18 cellular contexts compared by ENCODE assay signal in the genomic region with DNA sequence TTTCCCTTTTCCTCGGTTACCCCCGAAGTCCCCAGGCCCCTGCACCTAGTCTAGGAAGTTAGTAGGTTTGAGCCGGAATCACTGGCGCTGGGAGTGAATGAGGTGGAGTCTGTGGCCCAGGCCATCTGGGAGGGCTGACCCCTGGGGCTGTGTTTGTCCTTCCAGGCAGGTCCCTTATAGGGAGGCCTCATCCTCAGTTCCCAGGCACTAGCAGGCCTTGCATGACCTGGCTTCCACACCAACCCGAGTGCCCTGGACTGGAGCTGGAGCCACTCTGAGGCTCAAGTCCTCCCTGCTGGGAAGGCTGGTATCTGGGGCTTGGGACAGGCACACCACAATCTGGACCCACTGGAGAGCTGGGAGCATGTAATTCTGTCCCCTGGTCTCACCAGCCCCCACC.
"Had no signal": no experiment of that assay in that cellular context is flagged by ENCODE, and none has a peak within 500 bp of the region (broad histone marks: within the 10 kb centered on the region; RNA-seq: fewer than 3 reads in every experiment).

No MANE protein-coding gene starts in this region.

- DNase-seq: effector CD4-positive, alpha-beta T cell; endodermal cell; foreskin melanocyte; hippocampal formation; left colon; nephron progenitor cell; retina; stimulated activated CD4-positive, alpha-beta T cell treated with anti-CD3 and anti-CD28 coated beads, Interleukin-2, amount 100 ng/mL, for 24 hours; stimulated activated CD4-positive, alpha-beta T cell treated with anti-CD3 and anti-CD28 coated beads, Interleukin-4, amount 100 ng/mL, for 4 hours; stimulated activated naive B cell treated with anti-CD40 and anti-IgM and Interleukin-4, amounts not matched to agents 10 μg/mL and 1 μg/mL and 100 μg/mL, for 72 hours; stimulated activated naive CD8-positive, alpha-beta T cell treated with anti-CD3 and anti-CD28 coated beads, Interleukin-15, amount 100 ng/mL, for 72 hours; transverse colon had no signal

- H3K36me3 ChIP-seq: thoracic aorta, transverse colon had no signal

- H3K4me3 ChIP-seq: coronary artery, psoas muscle, skin epidermis, thoracic aorta, transverse colon had no signal

- H3K27ac Mint-ChIP-seq: endodermal cell; nephron progenitor cell; stimulated activated naive B cell treated with anti-CD40 and anti-IgM and Interleukin-4, amounts not matched to agents 10 μg/mL and 1 μg/mL and 100 μg/mL, for 72 hours; stimulated activated naive CD8-positive, alpha-beta T cell treated with anti-CD3 and anti-CD28 coated beads, Interleukin-15, amount 100 ng/mL, for 72 hours had no signal

- H3K27me3 ChIP-seq: neutrophil, transverse colon had no signal

- H3K27me3 Mint-ChIP-seq: stimulated activated naive CD8-positive, alpha-beta T cell treated with anti-CD3 and anti-CD28 coated beads, Interleukin-15, amount 100 ng/mL, for 72 hours had no signal

- H3K9me3 Mint-ChIP-seq: endodermal cell; nephron progenitor cell; stimulated activated naive B cell treated with anti-CD40 and anti-IgM and Interleukin-4, amounts not matched to agents 10 μg/mL and 1 μg/mL and 100 μg/mL, for 72 hours; stimulated activated naive CD8-positive, alpha-beta T cell treated with anti-CD3 and anti-CD28 coated beads, Interleukin-15, amount 100 ng/mL, for 72 hours had no signal

- H3K4me1 ChIP-seq: psoas muscle, transverse colon had no signal

- H3K36me3 Mint-ChIP-seq: stimulated activated naive B cell treated with anti-CD40 and anti-IgM and Interleukin-4, amounts not matched to agents 10 μg/mL and 1 μg/mL and 100 μg/mL, for 72 hours had no signal

- H3K4me1 Mint-ChIP-seq: endodermal cell; stimulated activated naive B cell treated with anti-CD40 and anti-IgM and Interleukin-4, amounts not matched to agents 10 μg/mL and 1 μg/mL and 100 μg/mL, for 72 hours; stimulated activated naive CD8-positive, alpha-beta T cell treated with anti-CD3 and anti-CD28 coated beads, Interleukin-15, amount 100 ng/mL, for 72 hours had no signal

- ATAC-seq: left colon; sciatic nerve; stimulated activated naive B cell treated with anti-CD40 and anti-IgM and Interleukin-4, amounts not matched to agents 10 μg/mL and 1 μg/mL and 100 μg/mL, for 72 hours; stimulated activated naive CD8-positive, alpha-beta T cell treated with anti-CD3 and anti-CD28 coated beads, Interleukin-15, amount 100 ng/mL, for 72 hours had no signal

- H3K9me3 ChIP-seq: neutrophil, psoas muscle, thoracic aorta, transverse colon had no signal

- H3K27ac ChIP-seq: neutrophil, psoas muscle, skin epidermis, transverse colon had no signal

- H3K4me3 Mint-ChIP-seq: endodermal cell; nephron progenitor cell; stimulated activated naive B cell treated with anti-CD40 and anti-IgM and Interleukin-4, amounts not matched to agents 10 μg/mL and 1 μg/mL and 100 μg/mL, for 72 hours; stimulated activated naive CD8-positive, alpha-beta T cell treated with anti-CD3 and anti-CD28 coated beads, Interleukin-15, amount 100 ng/mL, for 72 hours had no signal
